ENCODE assay signal across 16 cellular contexts in genomic region chr20:31497838-31498540, GRCh38. TPM values are rescaled to one million over a fixed set of nuclear protein-coding genes. Genes with fewer than 3 reads are reported as not detected.
DNase-seq lines count a peak whose midpoint lies in the region; ATAC-seq and TF ChIP-seq lines count a peak whose summit lies in the region.
"Had no signal": no experiment of that assay in that cellular context is flagged by ENCODE, and none has a peak within 500 bp of the region (broad histone marks: within the 10 kb centered on the region; RNA-seq: fewer than 3 reads in every experiment).

No MANE protein-coding gene starts in this region.

- no peaks in the 10 kb centered on the region for H3K4me1 Mint-ChIP-seq in activated T-cell treated with anti-CD3 and anti-CD28 coated beads, Interleukin-2, amount 50 U/mL, for 4 hours (ENCODE audit: low read depth)

- no peaks in the 10 kb centered on the region for H3K9me3 ChIP-seq in left ventricle myocardium inferior (replicated peaks)
- H3K9me3 ChIP-seq in vagina: no peaks in the 10 kb centered on the region

- peak; percentile 8 for DNase-seq in NCI-H2196 (lab: John Stamatoyannopoulos, UW; ENCODE audit: unreplicated experiment)
- DNase-seq in NCI-H2196 treated with DMSO at 0.1 percent for 48 hours (lab: John Stamatoyannopoulos, UW; ENCODE audit: unreplicated experiment): no peak
- peak; percentile 31 for DNase-seq in amniotic epithelial cell (ENCODE audit: low read depth)
- peak; percentile 65 for DNase-seq in left ventricle myocardium inferior
- DNase-seq in vagina (ENCODE audit: extremely low spot score in 2 of 2): no peak
- no peak for DNase-seq in NOMO-1 treated with dmso at 0.1 percent for 144 hours (lab: John Stamatoyannopoulos, UW; ENCODE audit: unreplicated experiment)
- no peak for DNase-seq in activated T-cell treated with anti-CD3 and anti-CD28 coated beads, Interleukin-2, amount 50 U/mL, for 4 hours
- DNase-seq in activated CD4-positive, alpha-beta T cell treated with anti-CD3 and anti-CD28 coated beads, Interleukin-2, amount 50 U/mL, for 4 hours: no peak
- DNase-seq: activated CD8-positive, alpha-beta T cell treated with anti-CD3 and anti-CD28 coated beads for 36 hours; activated naive CD4-positive, alpha-beta T cell; DMS153; T-helper 17 cell had no signal

- H3K4me1 ChIP-seq in left ventricle myocardium inferior: peaks cover 25% of the 10 kb centered on the region
- H3K4me1 ChIP-seq in vagina: peaks cover 19% of the 10 kb centered on the region

- intact Hi-C loops in left ventricle myocardium inferior (cut with micrococcal nuclease): no loop called here
- intact Hi-C loops in vagina (cut with DNase I): no loop called here

- H3K36me3 Mint-ChIP-seq in activated T-cell treated with anti-CD3 and anti-CD28 coated beads, Interleukin-2, amount 50 U/mL, for 4 hours (ENCODE audit: insufficient read depth): no peaks in the 10 kb centered on the region

- H3K27me3 ChIP-seq in left ventricle myocardium inferior (ENCODE audit: low read depth) (peaks cover 43% of the 10 kb centered on the region), vagina (no peaks in the 10 kb centered on the region)

- no peaks in the 10 kb centered on the region for H3K9me3 Mint-ChIP-seq in activated T-cell treated with anti-CD3 and anti-CD28 coated beads, Interleukin-2, amount 50 U/mL, for 4 hours
- H3K9me3 Mint-ChIP-seq: activated CD8-positive, alpha-beta T cell treated with anti-CD3 and anti-CD28 coated beads for 36 hours had no signal

- no peak for TF ChIP-seq POLR2A in vagina (IDR thresholded peaks at IDR 0.05)

- H3K27ac ChIP-seq in left ventricle myocardium inferior (replicated peaks): peak overlapping the region; percentile 76
- H3K27ac ChIP-seq in vagina: peak overlapping the region; percentile 68
- H3K27ac ChIP-seq: KMS-11 had no signal

- H3K36me3 ChIP-seq in left ventricle myocardium inferior (no peaks in the 10 kb centered on the region), vagina (no peaks in the 10 kb centered on the region)

- no peak for ATAC-seq in activated T-cell treated with anti-CD3 and anti-CD28 coated beads, Interleukin-2, amount 50 U/mL, for 4 hours
- ATAC-seq: activated CD8-positive, alpha-beta T cell treated with anti-CD3 and anti-CD28 coated beads for 36 hours; T-helper 17 cell had no signal

- H3K27me3 Mint-ChIP-seq in activated T-cell treated with anti-CD3 and anti-CD28 coated beads, Interleukin-2, amount 50 U/mL, for 4 hours (ENCODE audit: low read depth): peaks cover 18% of the 10 kb centered on the region

- no peak overlapping the region for H3K4me3 Mint-ChIP-seq in activated T-cell treated with anti-CD3 and anti-CD28 coated beads, Interleukin-2, amount 50 U/mL, for 4 hours
- H3K4me3 Mint-ChIP-seq: activated CD8-positive, alpha-beta T cell treated with anti-CD3 and anti-CD28 coated beads for 36 hours; T-helper 17 cell had no signal

- TF ChIP-seq CTCF in left ventricle myocardium inferior (IDR thresholded peaks at IDR 0.05; ENCODE audit: borderline replicate concordance) (no peak), vagina (IDR thresholded peaks at IDR 0.05) (no peak)

- no peak overlapping the region for H3K4me3 ChIP-seq in left ventricle myocardium inferior
- no peak overlapping the region for H3K4me3 ChIP-seq in vagina
- H3K4me3 ChIP-seq: skin epidermis had no signal

RNA-seq across cellular contexts. Expression of gene HM13, which starts 16.3 kb away (rescaled TPM):
- total RNA-seq in left ventricle myocardium inferior: 39.0 TPM
- total RNA-seq in vagina: 77.8 TPM
- 100 to 1,000 TPM; 191 to 210 (median 195) TPM for total RNA-seq in activated T-cell treated with anti-CD3 and anti-CD28 coated beads, Interleukin-2, amount 50 U/mL, for 4 hours

RNA-seq across cellular contexts. Expression of gene REM1, which starts 22.9 kb away (rescaled TPM):
- total RNA-seq in left ventricle myocardium inferior (1.5 TPM), vagina (4.4 TPM)
- total RNA-seq in activated T-cell treated with anti-CD3 and anti-CD28 coated beads, Interleukin-2, amount 50 U/mL, for 4 hours: not detected
- total RNA-seq: A673; activated CD8-positive, alpha-beta T cell treated with anti-CD3 and anti-CD28 coated beads for 36 hours; OCI-LY7; T-helper 17 cell had no signal

RNA-seq across cellular contexts. Expression of gene DEFB124, which starts 23.1 kb away (rescaled TPM):
- not detected for total RNA-seq in left ventricle myocardium inferior
- not detected for total RNA-seq in vagina
- not detected for total RNA-seq in activated T-cell treated with anti-CD3 and anti-CD28 coated beads, Interleukin-2, amount 50 U/mL, for 4 hours
- total RNA-seq: A673; activated CD8-positive, alpha-beta T cell treated with anti-CD3 and anti-CD28 coated beads for 36 hours; OCI-LY7; T-helper 17 cell had no signal

RNA-seq across cellular contexts. Expression of gene DEFB123, which starts 57.6 kb away (rescaled TPM):
- total RNA-seq in left ventricle myocardium inferior (not detected), vagina (not detected)
- total RNA-seq in activated T-cell treated with anti-CD3 and anti-CD28 coated beads, Interleukin-2, amount 50 U/mL, for 4 hours: not detected
- total RNA-seq: A673; activated CD8-positive, alpha-beta T cell treated with anti-CD3 and anti-CD28 coated beads for 36 hours; OCI-LY7; T-helper 17 cell had no signal

Comparison
In these comparisons a context has a peak if more than half of its experiments do, and no peak if none do; other contexts are left out.
1. DNase-seq: peak in NCI-H2196 (single experiment), amniotic epithelial cell (single experiment) and left ventricle myocardium inferior (single experiment); none in NCI-H2196 treated with DMSO at 0.1 percent for 48 hours (single experiment), vagina (0 of 2), NOMO-1 treated with dmso at 0.1 percent for 144 hours (single experiment), activated T-cell treated with anti-CD3 and anti-CD28 coated beads, Interleukin-2, amount 50 U/mL, for 4 hours (single experiment) and activated CD4-positive, alpha-beta T cell treated with anti-CD3 and anti-CD28 coated beads, Interleukin-2, amount 50 U/mL, for 4 hours (0 of 2).